14 cellular contexts compared by ENCODE assay signal in the genomic region with DNA sequence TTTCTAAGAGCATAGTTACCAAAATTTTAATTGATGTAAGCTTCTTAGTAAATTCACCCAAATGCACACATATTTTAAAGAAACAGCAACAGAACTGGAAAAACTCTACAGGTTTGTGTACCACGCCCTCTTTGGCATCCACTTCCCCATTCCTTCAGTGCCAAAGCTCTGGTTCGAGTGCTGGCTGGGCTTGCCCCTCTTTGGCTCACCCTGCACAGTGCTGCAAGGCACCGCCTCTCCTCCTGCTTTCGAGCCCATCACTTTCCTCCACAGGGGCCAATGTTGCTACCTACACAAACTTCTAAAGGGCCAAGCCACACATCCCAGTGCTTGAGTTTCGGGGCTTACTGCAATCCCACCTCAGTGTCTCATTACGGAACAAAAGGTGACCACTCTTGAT. TPM values are rescaled to one million over a fixed set of nuclear protein-coding genes. Genes with fewer than 3 reads are reported as not detected.
DNase-seq lines count a peak whose midpoint lies in the region; ATAC-seq and TF ChIP-seq lines count a peak whose summit lies in the region.
"Had no signal": no experiment of that assay in that cellular context is flagged by ENCODE, and none has a peak within 500 bp of the region (broad histone marks: within the 10 kb centered on the region; RNA-seq: fewer than 3 reads in every experiment).

No MANE protein-coding gene starts in this region.

- H3K27ac Mint-ChIP-seq in CD4-positive, alpha-beta T cell: no peak overlapping the region
- H3K27ac Mint-ChIP-seq: activated CD4-positive, alpha-beta memory T cell treated with anti-CD3 and anti-CD28 coated beads, Interleukin-2, amount 10 ng/mL, durations not matched to agents 7 days and 5 days; activated naive CD4-positive, alpha-beta T cell treated with anti-CD3 and anti-CD28 coated beads, Interleukin-2, amount 50 U/mL, for 72 hours; naive thymus-derived CD4-positive, alpha-beta T cell had no signal

- DNase-seq in AG10803 (ENCODE audit: low read depth) (peak; percentile 17), LoVo (ENCODE audit: low spot score) (peak; percentile 64), astrocyte of the hippocampus (ENCODE audit: low read depth, low spot score) (peak; percentile 53), lung (ENCODE audit: low spot score) (peak; percentile 74), NCI-H446 treated with DMSO at 0.1 percent for 48 hours (lab: John Stamatoyannopoulos, UW) (no peak), GOT3 (lab: John Stamatoyannopoulos, UW) (no peak)
- DNase-seq in CD4-positive, alpha-beta T cell: no peak
- DNase-seq: activated CD4-positive, alpha-beta memory T cell treated with anti-CD3 and anti-CD28 coated beads, Interleukin-2, amount 10 ng/mL, durations not matched to agents 7 days and 5 days; COR-L47; naive thymus-derived CD4-positive, alpha-beta T cell; NCI-H187 treated with DMSO at 0.1 percent for 48 hours; spleen had no signal

- no peaks in the 10 kb centered on the region for H3K9me3 Mint-ChIP-seq in CD4-positive, alpha-beta T cell
- H3K9me3 Mint-ChIP-seq: activated CD4-positive, alpha-beta memory T cell treated with anti-CD3 and anti-CD28 coated beads, Interleukin-2, amount 10 ng/mL, durations not matched to agents 7 days and 5 days; activated naive CD4-positive, alpha-beta T cell treated with anti-CD3 and anti-CD28 coated beads, Interleukin-2, amount 50 U/mL, for 72 hours; naive thymus-derived CD4-positive, alpha-beta T cell had no signal

- POLR2A ChIA-PET in CD4-positive, alpha-beta T cell (lab: Charles Lee): no interaction called here

- H3K27me3 Mint-ChIP-seq in CD4-positive, alpha-beta T cell: peaks cover 11% of the 10 kb centered on the region

- H3K4me3 ChIP-seq in AG10803 (ENCODE audit: low read length) (no peak overlapping the region), lung (no peak overlapping the region)
- H3K4me3 ChIP-seq: spleen had no signal

- H3K27ac ChIP-seq in lung (ENCODE audit: low read depth in 1 of 2, low read length in 1 of 2): peak overlapping the region in 1 of 2 donors; percentile 29
- no peak overlapping the region for H3K27ac ChIP-seq in CD4-positive, alpha-beta T cell (ENCODE audit: low read depth, low read length)
- H3K27ac ChIP-seq: spleen had no signal

- ATAC-seq in lung (ENCODE audit: insufficient read depth, low FRiP score) (peak; percentile 80), GM19328 (IDR thresholded peaks at IDR 0.05; ENCODE audit: unreplicated experiment) (no peak)
- ATAC-seq in CD4-positive, alpha-beta T cell (ENCODE audit: poor library complexity): no peak
- ATAC-seq: activated naive CD4-positive, alpha-beta T cell treated with anti-CD3 and anti-CD28 coated beads, Interleukin-2, amount 50 U/mL, for 72 hours; naive thymus-derived CD4-positive, alpha-beta T cell had no signal

- H3K36me3 Mint-ChIP-seq in CD4-positive, alpha-beta T cell (ENCODE audit: low read depth): no peaks in the 10 kb centered on the region
- H3K36me3 Mint-ChIP-seq: activated naive CD4-positive, alpha-beta T cell treated with anti-CD3 and anti-CD28 coated beads, Interleukin-2, amount 50 U/mL, for 72 hours had no signal

- no peaks in the 10 kb centered on the region for H3K9me3 ChIP-seq in lung (ENCODE audit: control insufficient read depth in 2 of 2, insufficient read depth in 1 of 2, low read length in 1 of 2)
- no peaks in the 10 kb centered on the region for H3K9me3 ChIP-seq in CD4-positive, alpha-beta T cell (ENCODE audit: control insufficient read depth, low read length)
- H3K9me3 ChIP-seq: spleen had no signal

- H3K4me3 Mint-ChIP-seq in CD4-positive, alpha-beta T cell: no peak overlapping the region
- H3K4me3 Mint-ChIP-seq: activated CD4-positive, alpha-beta memory T cell treated with anti-CD3 and anti-CD28 coated beads, Interleukin-2, amount 10 ng/mL, durations not matched to agents 7 days and 5 days; naive thymus-derived CD4-positive, alpha-beta T cell had no signal

- no peaks in the 10 kb centered on the region for H3K36me3 ChIP-seq in lung (ENCODE audit: control insufficient read depth in 2 of 2, insufficient read depth in 2 of 2, low read length in 2 of 2)
- H3K36me3 ChIP-seq: spleen had no signal

- H3K4me1 Mint-ChIP-seq in CD4-positive, alpha-beta T cell (ENCODE audit: low read depth): peaks cover 18% of the 10 kb centered on the region

- H3K27me3 ChIP-seq in lung (ENCODE audit: control insufficient read depth, insufficient read depth): no peaks in the 10 kb centered on the region
- H3K27me3 ChIP-seq in CD4-positive, alpha-beta T cell (ENCODE audit: control insufficient read depth, insufficient read depth, low read length): no peaks in the 10 kb centered on the region

- CTCF ChIA-PET in CD4-positive, alpha-beta T cell (lab: Charles Lee): interaction anchor here (0.6 kb wide), 1 partner anchor 152 kb away, joined by 3 read pairs; no protein-coding TSS in a partner anchor

- WGBS in lung, 2 donors: 57 to 73% methylated on average over 6 of the region's 6 CpGs

- peaks cover 2 to 10% of the 10 kb centered on the region in 2 donors for H3K4me1 ChIP-seq in lung (ENCODE audit: control insufficient read depth in 2 of 2, insufficient read depth in 2 of 2, low read length in 2 of 2)

- TF ChIP-seq CTCF in AG10803 (conservative IDR thresholded peaks at IDR 0.05; ENCODE audit: low read length) (no peak), lung (IDR thresholded peaks at IDR 0.05; ENCODE audit: control extremely low read depth, extremely low read depth) (no peak)
- TF ChIP-seq CTCF in CD4-positive, alpha-beta T cell (IDR thresholded peaks at IDR 0.05): no peak

- intact Hi-C loops in CD4-positive, alpha-beta T cell (cut with DNase I, micrococcal nuclease): no loop called here

RNA-seq across cellular contexts. Expression of gene LRP11, which starts 9.6 kb away (rescaled TPM):
- total RNA-seq in lung: 10 to 100 TPM; 34.3 to 39.5 TPM
- polyA plus RNA-seq in lung: 10 to 100 TPM; 15.8 to 18.7 TPM
- under 1 TPM; 0.75 to 0.99 TPM for total RNA-seq in CD4-positive, alpha-beta T cell

RNA-seq across cellular contexts. Expression of gene RAET1E, which starts 43.4 kb away (rescaled TPM):
- total RNA-seq in lung: under 1 TPM; 0.94 to 0.98 TPM
- polyA plus RNA-seq in lung: under 1 TPM; 0.56 to 0.93 TPM
- total RNA-seq in CD4-positive, alpha-beta T cell: not detected
- total RNA-seq: activated CD4-positive, alpha-beta memory T cell treated with anti-CD3 and anti-CD28 coated beads, Interleukin-2, amount 10 ng/mL, durations not matched to agents 7 days and 5 days; naive thymus-derived CD4-positive, alpha-beta T cell had no signal
- polyA plus RNA-seq: naive thymus-derived CD4-positive, alpha-beta T cell had no signal

Comparison
In these comparisons a context has a peak if more than half of its experiments do, and no peak if none do; other contexts are left out.
1. DNase-seq: peak in AG10803 (single experiment), LoVo (single experiment), astrocyte of the hippocampus (single experiment) and lung (single experiment); none in CD4-positive, alpha-beta T cell (0 of 10), NCI-H446 treated with DMSO at 0.1 percent for 48 hours (single experiment) and GOT3 (single experiment).
2. RNA of gene LRP11, which starts 9.6 kb away (total RNA-seq): 34.3 to 39.5 TPM in lung; 0.75 to 0.99 TPM in CD4-positive, alpha-beta T cell; every median in the first group is over 10 times any median in the second.